9 cellular contexts compared by ENCODE assay signal in genomic region chr1:148733585-148734310, GRCh38. TPM values are rescaled to one million over a fixed set of nuclear protein-coding genes. Genes with fewer than 3 reads are reported as not detected.
DNase-seq lines count a peak whose midpoint lies in the region; ATAC-seq lines count a peak whose summit lies in the region.
"Not testable (repeated sequence)": the region's sequence is repeated elsewhere in the genome, so short reads cannot be mapped to it uniquely, and the experiment has no call there.
"Had no signal": no experiment of that assay in that cellular context is flagged by ENCODE, and none has a peak within 500 bp of the region (broad histone marks: within the 10 kb centered on the region; RNA-seq: fewer than 3 reads in every experiment).

No MANE protein-coding gene starts in this region.

- not testable (repeated sequence) for H3K4me1 Mint-ChIP-seq in activated T-helper 17 cell treated with anti-CD3 and anti-CD28 coated beads, Interleukin-2, amount 50 U/mL, for 72 hours; stimulated activated naive B cell treated with anti-CD40 and anti-IgM and Interleukin-4, amounts not matched to agents 10 μg/mL and 1 μg/mL and 100 μg/mL, for 72 hours

- DNase-seq in stimulated activated naive B cell treated with anti-CD40 and anti-IgM and Interleukin-4, amounts not matched to agents 10 μg/mL and 1 μg/mL and 100 μg/mL, for 72 hours: not testable (repeated sequence)

- not testable (repeated sequence) for H3K27ac Mint-ChIP-seq in activated T-helper 17 cell treated with anti-CD3 and anti-CD28 coated beads, Interleukin-2, amount 50 U/mL, for 72 hours; stimulated activated naive B cell treated with anti-CD40 and anti-IgM and Interleukin-4, amounts not matched to agents 10 μg/mL and 1 μg/mL and 100 μg/mL, for 72 hours

- H3K27me3 Mint-ChIP-seq in activated T-helper 17 cell treated with anti-CD3 and anti-CD28 coated beads, Interleukin-2, amount 50 U/mL, for 72 hours; stimulated activated naive B cell treated with anti-CD40 and anti-IgM and Interleukin-4, amounts not matched to agents 10 μg/mL and 1 μg/mL and 100 μg/mL, for 72 hours: not testable (repeated sequence)

- not testable (repeated sequence) for H3K4me3 Mint-ChIP-seq in activated T-helper 17 cell treated with anti-CD3 and anti-CD28 coated beads, Interleukin-2, amount 50 U/mL, for 72 hours; stimulated activated naive B cell treated with anti-CD40 and anti-IgM and Interleukin-4, amounts not matched to agents 10 μg/mL and 1 μg/mL and 100 μg/mL, for 72 hours

- H3K36me3 Mint-ChIP-seq in activated T-helper 17 cell treated with anti-CD3 and anti-CD28 coated beads, Interleukin-2, amount 50 U/mL, for 72 hours (ENCODE audit: low read depth); stimulated activated naive B cell treated with anti-CD40 and anti-IgM and Interleukin-4, amounts not matched to agents 10 μg/mL and 1 μg/mL and 100 μg/mL, for 72 hours: not testable (repeated sequence)

- peak; percentile 59 for ATAC-seq in GM18508 (IDR thresholded peaks at IDR 0.05; ENCODE audit: insufficient read depth, unreplicated experiment)
- ATAC-seq in GM19324 (IDR thresholded peaks at IDR 0.05; ENCODE audit: low FRiP score, unreplicated experiment): peak; percentile 68
- peak; percentile 56 for ATAC-seq in GM21515 (IDR thresholded peaks at IDR 0.05; ENCODE audit: unreplicated experiment)
- peak; percentile 79 for ATAC-seq in HG02759 (IDR thresholded peaks at IDR 0.05; ENCODE audit: unreplicated experiment)
- ATAC-seq in HG03095 (IDR thresholded peaks at IDR 0.05; ENCODE audit: unreplicated experiment): peak; percentile 63
- ATAC-seq in HG03469 (IDR thresholded peaks at IDR 0.05; ENCODE audit: unreplicated experiment): peak; percentile 70
- ATAC-seq in activated T-helper 17 cell treated with anti-CD3 and anti-CD28 coated beads, Interleukin-2, amount 50 U/mL, for 72 hours (replicated peaks): peak; percentile 91
- ATAC-seq in stimulated activated naive B cell treated with anti-CD40 and anti-IgM and Interleukin-4, amounts not matched to agents 10 μg/mL and 1 μg/mL and 100 μg/mL, for 72 hours (replicated peaks): peak; percentile 76 to 81

- H3K9me3 Mint-ChIP-seq in activated T-helper 17 cell treated with anti-CD3 and anti-CD28 coated beads, Interleukin-2, amount 50 U/mL, for 72 hours; stimulated activated naive B cell treated with anti-CD40 and anti-IgM and Interleukin-4, amounts not matched to agents 10 μg/mL and 1 μg/mL and 100 μg/mL, for 72 hours: not testable (repeated sequence)

RNA-seq across cellular contexts. Expression of gene NUDT4B, which starts 14.8 kb away (rescaled TPM):
- under 1 TPM in 1 of 2 donors, not detected in 1; 0.58 TPM for total RNA-seq in activated T-helper 17 cell treated with anti-CD3 and anti-CD28 coated beads, Interleukin-2, amount 50 U/mL, for 72 hours
- total RNA-seq: CD8-positive, alpha-beta T cell had no signal
